ENCODE assay signal across 9 cellular contexts in genomic region chr1:1775364-1776226, GRCh38. TPM values are rescaled to one million over a fixed set of nuclear protein-coding genes. Genes with fewer than 3 reads are reported as not detected.
DNase-seq lines count a peak whose midpoint lies in the region; ATAC-seq and TF ChIP-seq lines count a peak whose summit lies in the region.
"Had no signal": no experiment of that assay in that cellular context is flagged by ENCODE, and none has a peak within 500 bp of the region (broad histone marks: within the 10 kb centered on the region; RNA-seq: fewer than 3 reads in every experiment).

No MANE protein-coding gene starts in this region.

- TF ChIP-seq CTCF in Calu3 (IDR thresholded peaks at IDR 0.05; ENCODE audit: unreplicated experiment) = no peak
- TF ChIP-seq CTCF in activated CD8-positive, alpha-beta T cell treated with anti-CD3 and anti-CD28 coated beads for 36 hours (IDR thresholded peaks at IDR 0.05) = no peak

- peaks cover 45% of the 10 kb centered on the region for H3K36me3 ChIP-seq in MG63

- peak overlapping the region; percentile 77 for H3K4me3 Mint-ChIP-seq in Calu3 (ENCODE audit: low read depth, unreplicated experiment)
- peak overlapping the region; percentile 70 to 90 (median 80) for H3K4me3 Mint-ChIP-seq in IgD-negative memory B cell
- peak overlapping the region; percentile 36 for H3K4me3 Mint-ChIP-seq in activated CD8-positive, alpha-beta T cell treated with anti-CD3 and anti-CD28 coated beads for 36 hours
- peak overlapping the region in 9 of 10 donors; percentile 15 to 87 (median 62) for H3K4me3 Mint-ChIP-seq in naive thymus-derived CD8-positive, alpha-beta T cell

- intact Hi-C loops in Calu3 (cut with micrococcal nuclease; ENCODE audit: unreplicated experiment) = no loop called here
- intact Hi-C loops in activated CD8-positive, alpha-beta T cell treated with anti-CD3 and anti-CD28 coated beads for 36 hours (cut with micrococcal nuclease) = no loop called here

- POLR2A ChIA-PET in activated CD8-positive, alpha-beta T cell treated with anti-CD3 and anti-CD28 coated beads for 36 hours (lab: Charles Lee) = interaction anchor here (1.0 kb wide), 1 partner anchor 130 kb away, joined by 3 read pairs; no protein-coding TSS in a partner anchor
- POLR2A ChIA-PET in naive thymus-derived CD8-positive, alpha-beta T cell (lab: Charles Lee) = no interaction called here

- H3K4me3 ChIP-seq in MG63 = no peak overlapping the region

- DNase-seq in Calu3 = no peak
- DNase-seq in activated CD8-positive, alpha-beta T cell treated with anti-CD3 and anti-CD28 coated beads for 36 hours = no peak
- no peak for DNase-seq in naive thymus-derived CD8-positive, alpha-beta T cell
- no peak for DNase-seq in MG63
- DNase-seq in NCI-H187 treated with DMSO at 0.1 percent for 48 hours (lab: John Stamatoyannopoulos, UW) = no peak
- DNase-seq: NCI-H524 had no signal

- H3K9me3 ChIP-seq in MG63 = peaks cover 5% of the 10 kb centered on the region

- peaks cover 48% of the 10 kb centered on the region for H3K36me3 Mint-ChIP-seq in Calu3 (ENCODE audit: insufficient read depth, unreplicated experiment)
- H3K36me3 Mint-ChIP-seq in IgD-negative memory B cell = peaks cover 6% of the 10 kb centered on the region
- H3K36me3 Mint-ChIP-seq in activated CD8-positive, alpha-beta T cell treated with anti-CD3 and anti-CD28 coated beads for 36 hours (ENCODE audit: low read depth) = peaks cover 31% of the 10 kb centered on the region
- H3K36me3 Mint-ChIP-seq in naive thymus-derived CD8-positive, alpha-beta T cell = peaks cover 6 to 21% (median 12%) of the 10 kb centered on the region in 3 donors

- no TSS peak for BruUV-seq in Calu3 (replicated peaks; lab: Mats Ljungman, UMichigan)

- CTCF ChIA-PET in Calu3 (lab: Charles Lee) = interaction anchor here (0.6 kb wide), 1 partner anchor 121 kb away, joined by 4 read pairs; no protein-coding TSS in a partner anchor
- CTCF ChIA-PET in activated CD8-positive, alpha-beta T cell treated with anti-CD3 and anti-CD28 coated beads for 36 hours (lab: Charles Lee) = no interaction called here

- H3K27me3 ChIP-seq in MG63 = no peaks in the 10 kb centered on the region

- H3K4me1 Mint-ChIP-seq in Calu3 (ENCODE audit: low read depth, unreplicated experiment) = peaks cover 30% of the 10 kb centered on the region
- H3K4me1 Mint-ChIP-seq in IgD-negative memory B cell = peaks cover 38 to 41% (median 38%) of the 10 kb centered on the region in 3 donors
- H3K4me1 Mint-ChIP-seq in activated CD8-positive, alpha-beta T cell treated with anti-CD3 and anti-CD28 coated beads for 36 hours (ENCODE audit: low read depth) = peaks cover 46% of the 10 kb centered on the region
- peaks cover 24 to 53% (median 47%) of the 10 kb centered on the region in 4 donors for H3K4me1 Mint-ChIP-seq in naive thymus-derived CD8-positive, alpha-beta T cell

- no peak for ATAC-seq in activated CD8-positive, alpha-beta T cell treated with anti-CD3 and anti-CD28 coated beads for 36 hours
- ATAC-seq in naive thymus-derived CD8-positive, alpha-beta T cell = no peak
- no peak for ATAC-seq in HG03280 (IDR thresholded peaks at IDR 0.05; ENCODE audit: unreplicated experiment)
- no peak for ATAC-seq in GM21528 (IDR thresholded peaks at IDR 0.05; ENCODE audit: low FRiP score, unreplicated experiment)

- H3K27me3 Mint-ChIP-seq in Calu3 (ENCODE audit: unreplicated experiment) (no peaks in the 10 kb centered on the region), IgD-negative memory B cell (no peaks in the 10 kb centered on the region)
- H3K27me3 Mint-ChIP-seq in activated CD8-positive, alpha-beta T cell treated with anti-CD3 and anti-CD28 coated beads for 36 hours = no peaks in the 10 kb centered on the region
- no peaks in the 10 kb centered on the region for H3K27me3 Mint-ChIP-seq in naive thymus-derived CD8-positive, alpha-beta T cell

- H3K9me3 Mint-ChIP-seq in Calu3 (ENCODE audit: low read depth, unreplicated experiment) (no peaks in the 10 kb centered on the region), IgD-negative memory B cell (no peaks in the 10 kb centered on the region)
- peaks cover 5% of the 10 kb centered on the region for H3K9me3 Mint-ChIP-seq in activated CD8-positive, alpha-beta T cell treated with anti-CD3 and anti-CD28 coated beads for 36 hours
- peaks cover 0 to 5% (median 3%) of the 10 kb centered on the region in 9 donors for H3K9me3 Mint-ChIP-seq in naive thymus-derived CD8-positive, alpha-beta T cell

- H3K27ac Mint-ChIP-seq in Calu3 (ENCODE audit: unreplicated experiment) = peak overlapping the region; percentile 70
- peak overlapping the region; percentile 73 to 93 (median 90) for H3K27ac Mint-ChIP-seq in IgD-negative memory B cell
- peak overlapping the region; percentile 32 for H3K27ac Mint-ChIP-seq in activated CD8-positive, alpha-beta T cell treated with anti-CD3 and anti-CD28 coated beads for 36 hours
- peak overlapping the region in 8 of 10 donors; percentile 35 to 77 (median 66) for H3K27ac Mint-ChIP-seq in naive thymus-derived CD8-positive, alpha-beta T cell

RNA-seq across cellular contexts. Expression of gene NADK, which starts 2.7 kb away (rescaled TPM):
- total RNA-seq in Calu3 (2022) = 92.2 and 103 TPM in 2 replicates
- polyA plus RNA-seq in IgD-negative memory B cell = 55.6 TPM
- 10 to 100 TPM; 57.3 to 65.6 TPM for total RNA-seq in activated CD8-positive, alpha-beta T cell treated with anti-CD3 and anti-CD28 coated beads for 36 hours
- total RNA-seq in naive thymus-derived CD8-positive, alpha-beta T cell = 10 to 100 TPM; 47.3 to 53.9 TPM
- polyA plus RNA-seq in naive thymus-derived CD8-positive, alpha-beta T cell = 10 to 100 TPM; 18.3 to 25.4 (median 19.7) TPM
- total RNA-seq in MG63 (2014; rRNA removed; shearing (Covaris generic); ENCODE audit: low replicate concordance) = 37.8 and 61.4 TPM in 2 replicates

RNA-seq across cellular contexts. Expression of gene CDK11A, which starts 51.4 kb away (rescaled TPM):
- 36.2 and 41.7 TPM in 2 replicates for total RNA-seq in Calu3 (2022)
- 20.7 TPM for polyA plus RNA-seq in IgD-negative memory B cell
- total RNA-seq in activated CD8-positive, alpha-beta T cell treated with anti-CD3 and anti-CD28 coated beads for 36 hours = 10 to 100 TPM; 64.8 to 70.6 TPM
- 100 to 1,000 TPM; 162 to 173 TPM for total RNA-seq in naive thymus-derived CD8-positive, alpha-beta T cell
- polyA plus RNA-seq in naive thymus-derived CD8-positive, alpha-beta T cell = 10 to 100 TPM; 14.2 to 28.6 (median 14.4) TPM
- total RNA-seq in MG63 (2014; rRNA removed; shearing (Covaris generic); ENCODE audit: low replicate concordance) = 9.6 and 11.1 TPM in 2 replicates

Comparison
In these comparisons a context has a peak if more than half of its experiments do, and no peak if none do; other contexts are left out.
1. H3K27ac Mint-ChIP-seq: peak in every context shown above with its lines; median percentile 90 in IgD-negative memory B cell; 70 in Calu3; 66 in naive thymus-derived CD8-positive, alpha-beta T cell; 32 in activated CD8-positive, alpha-beta T cell treated with anti-CD3 and anti-CD28 coated beads for 36 hours.